Comparison of ENCODE assay signal across 11 cellular contexts in the genomic region with DNA sequence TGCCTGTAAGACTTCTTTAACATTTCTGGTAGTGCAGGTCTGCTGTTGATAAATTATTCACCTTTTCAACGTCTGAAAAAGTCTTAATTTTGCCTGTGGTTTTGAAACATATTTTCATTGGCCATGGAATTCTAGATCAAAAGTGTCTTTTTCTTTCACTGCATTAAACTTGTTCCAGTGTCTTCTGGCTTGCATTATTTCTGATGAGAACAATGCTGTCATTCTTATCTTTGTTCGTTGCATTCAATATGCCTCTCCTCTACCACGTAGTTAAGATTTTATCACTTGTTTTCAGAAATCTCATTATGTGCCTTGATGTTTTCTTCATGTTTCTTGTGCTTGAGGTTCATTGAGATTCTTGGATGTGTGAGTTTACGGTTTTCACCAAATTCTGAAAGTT. TPM values are rescaled to one million over a fixed set of nuclear protein-coding genes. Genes with fewer than 3 reads are reported as not detected.
"Had no signal": no experiment of that assay in that cellular context is flagged by ENCODE, and none has a peak within 500 bp of the region (broad histone marks: within the 10 kb centered on the region; RNA-seq: fewer than 3 reads in every experiment).

No MANE protein-coding gene starts in this region.

- H3K4me1 ChIP-seq: HAP-1 had no signal

- H3K4me3 Mint-ChIP-seq: GM23338, H9, HFFc6 had no signal

- H2AFZ ChIP-seq: GM23248, GM23338 had no signal

- H3K4me2 ChIP-seq: GM23338 had no signal

- H3K4me3 ChIP-seq: GM23248, GM23338, HAP-1 had no signal

- FAIRE-seq: H1, H54 had no signal

- H3K27ac Mint-ChIP-seq: GM23338, H9, HFFc6 had no signal

- ATAC-seq: GM23338 had no signal

- DNase-seq: GM23248, GOT3, H7, H9, HCEC 1CT, HFFc6 had no signal

- H3K27ac ChIP-seq: GM23248 had no signal

- H3K9ac ChIP-seq: GM23248 had no signal

- H3K36me3 ChIP-seq: HAP-1 had no signal

RNA-seq across cellular contexts. Expression of gene KIF26A, which starts 13.4 kb away (rescaled TPM):
- total RNA-seq: GM23248 had no signal
- polyA plus RNA-seq: GM23248 had no signal

RNA-seq across cellular contexts. Expression of gene ASPG, which starts 39.5 kb away (rescaled TPM):
- total RNA-seq: GM23248, H4, HFFc6 had no signal
- polyA plus RNA-seq: GM23248 had no signal
